40 cellular contexts compared by ENCODE assay signal in the genomic region with DNA sequence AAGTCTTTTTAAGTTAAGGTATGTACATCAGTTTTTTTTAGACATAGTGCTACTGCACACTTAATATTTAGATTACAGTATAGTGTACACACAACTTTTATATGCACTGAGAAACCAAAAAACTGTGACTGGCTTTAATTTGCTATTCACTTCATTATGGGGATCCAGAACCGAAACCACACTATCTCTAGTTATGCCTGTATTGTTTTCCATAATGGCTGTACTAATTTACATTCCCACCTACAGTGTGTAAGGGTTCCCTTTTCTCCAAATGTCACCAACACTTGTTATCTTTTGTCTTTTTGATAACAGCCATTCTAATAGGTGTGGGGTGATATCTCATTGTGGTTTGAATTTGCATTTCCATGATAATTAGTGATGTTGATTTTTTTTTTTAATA.
"Had no signal": no experiment of that assay in that cellular context is flagged by ENCODE, and none has a peak within 500 bp of the region (broad histone marks: within the 10 kb centered on the region; RNA-seq: fewer than 3 reads in every experiment).

No MANE protein-coding gene starts in this region.

- H3K9me3 Mint-ChIP-seq: activated naive CD4-positive, alpha-beta T cell treated with anti-CD3 and anti-CD28 coated beads for 36 hours; activated naive CD4-positive, alpha-beta T cell treated with anti-CD3 and anti-CD28 coated beads, Interleukin-2, amount 10 ng/mL, durations not matched to agents 7 days and 5 days; activated naive CD4-positive, alpha-beta T cell treated with anti-CD3 and anti-CD28 coated beads, Interleukin-2, amount 50 U/mL, for 24 hours; activated naive CD4-positive, alpha-beta T cell treated with anti-CD3 and anti-CD28 coated beads, Interleukin-2, amount 50 U/mL, for 72 hours; activated naive CD8-positive, alpha-beta T cell treated with anti-CD3 and anti-CD28 coated beads for 36 hours; activated naive CD8-positive, alpha-beta T cell treated with anti-CD3 and anti-CD28 coated beads, Interleukin-2, amount 10 ng/mL, durations not matched to agents 7 days and 5 days; activated naive CD8-positive, alpha-beta T cell treated with anti-CD3 and anti-CD28 coated beads, Interleukin-2, amount 50 U/mL, for 24 hours; activated T-cell treated with anti-CD3 and anti-CD28 coated beads, Interleukin-2, amount 50 U/mL, for 24 hours; activated T-cell treated with anti-CD3 and anti-CD28 coated beads, Interleukin-2, amount 50 U/mL, for 4 hours; activated T-cell treated with anti-CD3 and anti-CD28 coated beads, Interleukin-2, amount 50 U/mL, for 72 hours; activated T-helper 1 cell treated with anti-CD3 and anti-CD28 coated beads, Interleukin-12 subunit alpha, Interleukin-12 subunit beta, Interleukin-2, Interleukin-4 antibody, amounts not matched to agents 30 ng/mL and 10 ng/mL and 1 ng/mL, durations not matched to agents 14 hours and 24 hours and 36 hours; activated T-helper 17 cell treated with anti-CD3 and anti-CD28 coated beads, Interleukin-2, amount 50 U/mL, for 72 hours; activated T-helper 2 cell treated with anti-CD3 and anti-CD28 coated beads, Interferon-gamma antibody, Interleukin-2, Interleukin-4, amounts not matched to agents 10 μg/mL and 5 μg/mL and 100 μg/mL, durations not matched to agents 14 hours and 24 hours and 36 hours; central memory CD8-positive, alpha-beta T cell had no signal

- H3K36me3 Mint-ChIP-seq: activated naive CD4-positive, alpha-beta T cell treated with anti-CD3 and anti-CD28 coated beads, Interleukin-2, amount 10 ng/mL, durations not matched to agents 7 days and 5 days; activated naive CD4-positive, alpha-beta T cell treated with anti-CD3 and anti-CD28 coated beads, Interleukin-2, amount 50 U/mL, for 24 hours; activated naive CD4-positive, alpha-beta T cell treated with anti-CD3 and anti-CD28 coated beads, Interleukin-2, amount 50 U/mL, for 72 hours; activated naive CD8-positive, alpha-beta T cell; activated naive CD8-positive, alpha-beta T cell treated with anti-CD3 and anti-CD28 coated beads for 36 hours; activated naive CD8-positive, alpha-beta T cell treated with anti-CD3 and anti-CD28 coated beads, Interleukin-2, amount 10 ng/mL, durations not matched to agents 7 days and 5 days had no signal

- H3K4me3 ChIP-seq: adrenal gland, ascending aorta, body of pancreas, breast epithelium, cardiac muscle cell had no signal

- H3K36me3 ChIP-seq: adrenal gland, ascending aorta, brain microvascular endothelial cell, breast epithelium, cardiac muscle cell had no signal

- H3K4me3 Mint-ChIP-seq: activated naive CD4-positive, alpha-beta T cell treated with anti-CD3 and anti-CD28 coated beads for 36 hours; activated naive CD4-positive, alpha-beta T cell treated with anti-CD3 and anti-CD28 coated beads, Interleukin-2, amount 10 ng/mL, durations not matched to agents 7 days and 5 days; activated naive CD4-positive, alpha-beta T cell treated with anti-CD3 and anti-CD28 coated beads, Interleukin-2, amount 50 U/mL, for 24 hours; activated naive CD8-positive, alpha-beta T cell; activated naive CD8-positive, alpha-beta T cell treated with anti-CD3 and anti-CD28 coated beads for 36 hours; activated naive CD8-positive, alpha-beta T cell treated with anti-CD3 and anti-CD28 coated beads, Interleukin-2, amount 10 ng/mL, durations not matched to agents 7 days and 5 days; activated naive CD8-positive, alpha-beta T cell treated with anti-CD3 and anti-CD28 coated beads, Interleukin-2, amount 50 U/mL, for 24 hours; activated T-cell treated with anti-CD3 and anti-CD28 coated beads, Interleukin-2, amount 50 U/mL, for 24 hours; activated T-cell treated with anti-CD3 and anti-CD28 coated beads, Interleukin-2, amount 50 U/mL, for 4 hours; activated T-cell treated with anti-CD3 and anti-CD28 coated beads, Interleukin-2, amount 50 U/mL, for 72 hours; activated T-helper 1 cell treated with anti-CD3 and anti-CD28 coated beads, Interleukin-12 subunit alpha, Interleukin-12 subunit beta, Interleukin-2, Interleukin-4 antibody, amounts not matched to agents 30 ng/mL and 10 ng/mL and 1 ng/mL, durations not matched to agents 14 hours and 24 hours and 36 hours; activated T-helper 17 cell treated with anti-CD3 and anti-CD28 coated beads, Interleukin-2, amount 50 U/mL, for 72 hours; brain; central memory CD8-positive, alpha-beta T cell had no signal

- H3K27me3 Mint-ChIP-seq: brain had no signal

- ATAC-seq: activated naive CD4-positive, alpha-beta T cell treated with anti-CD3 and anti-CD28 coated beads, Interleukin-2, amount 50 U/mL, for 72 hours; activated naive CD8-positive, alpha-beta T cell treated with anti-CD3 and anti-CD28 coated beads, Interleukin-2, amount 50 U/mL, for 24 hours; activated T-cell treated with anti-CD3 and anti-CD28 coated beads, Interleukin-2, amount 50 U/mL, for 4 hours; activated T-cell treated with anti-CD3 and anti-CD28 coated beads, Interleukin-2, amount 50 U/mL, for 72 hours; activated T-helper 17 cell treated with anti-CD3 and anti-CD28 coated beads, Interleukin-2, amount 50 U/mL, for 72 hours; body of pancreas had no signal

- H3K4me1 ChIP-seq: adrenal gland, ascending aorta, body of pancreas, breast epithelium had no signal

- DNase-seq: activated effector memory CD4-positive, alpha-beta T cell treated with anti-CD3 and anti-CD28 coated beads, Interleukin-2, amount 50 U/mL, for 16 hours; activated effector memory CD4-positive, alpha-beta T cell treated with Interleukin-2 at 50 U/mL for 16 hours; activated gamma-delta T cell; activated gamma-delta T cell treated with Interleukin-2 at 50 U/mL for 16 hours; activated naive CD4-positive, alpha-beta T cell; activated naive CD4-positive, alpha-beta T cell treated with anti-CD3 and anti-CD28 coated beads for 36 hours; activated naive CD4-positive, alpha-beta T cell treated with anti-CD3 and anti-CD28 coated beads, Interleukin-2, amount 10 ng/mL, durations not matched to agents 7 days and 5 days; activated naive CD4-positive, alpha-beta T cell treated with anti-CD3 and anti-CD28 coated beads, Interleukin-2, amount 50 U/mL, for 16 hours; activated naive CD4-positive, alpha-beta T cell treated with Interleukin-2 at 50 U/mL for 16 hours; activated naive CD8-positive, alpha-beta T cell treated with anti-CD3 and anti-CD28 coated beads for 36 hours; activated naive CD8-positive, alpha-beta T cell treated with anti-CD3 and anti-CD28 coated beads, Interleukin-2, amount 10 ng/mL, durations not matched to agents 7 days and 5 days; activated naive CD8-positive, alpha-beta T cell treated with anti-CD3 and anti-CD28 coated beads, Interleukin-2, amount 50 U/mL, for 24 hours; activated T-cell treated with anti-CD3 and anti-CD28 coated beads, Interleukin-2, amount 50 U/mL, for 1 hour; activated T-cell treated with anti-CD3 and anti-CD28 coated beads, Interleukin-2, amount 50 U/mL, for 24 hours; activated T-cell treated with anti-CD3 and anti-CD28 coated beads, Interleukin-2, amount 50 U/mL, for 4 hours; activated T-cell treated with anti-CD3 and anti-CD28 coated beads, Interleukin-2, amount 50 U/mL, for 48 hours; activated T-cell treated with anti-CD3 and anti-CD28 coated beads, Interleukin-2, amount 50 U/mL, for 72 hours; adrenal gland; amniotic stem cell; amygdala; anterior cingulate cortex; aorta; body of pancreas; brain microvascular endothelial cell; caudate nucleus; central memory CD4-positive, alpha-beta T cell; cerebellar nuclear complex had no signal

- H3K27ac Mint-ChIP-seq: activated naive CD4-positive, alpha-beta T cell treated with anti-CD3 and anti-CD28 coated beads for 36 hours; activated naive CD4-positive, alpha-beta T cell treated with anti-CD3 and anti-CD28 coated beads, Interleukin-2, amount 10 ng/mL, durations not matched to agents 7 days and 5 days; activated naive CD4-positive, alpha-beta T cell treated with anti-CD3 and anti-CD28 coated beads, Interleukin-2, amount 50 U/mL, for 24 hours; activated naive CD4-positive, alpha-beta T cell treated with anti-CD3 and anti-CD28 coated beads, Interleukin-2, amount 50 U/mL, for 72 hours; activated naive CD8-positive, alpha-beta T cell; activated naive CD8-positive, alpha-beta T cell treated with anti-CD3 and anti-CD28 coated beads for 36 hours; activated naive CD8-positive, alpha-beta T cell treated with anti-CD3 and anti-CD28 coated beads, Interleukin-2, amount 10 ng/mL, durations not matched to agents 7 days and 5 days; activated naive CD8-positive, alpha-beta T cell treated with anti-CD3 and anti-CD28 coated beads, Interleukin-2, amount 50 U/mL, for 24 hours; activated T-cell treated with anti-CD3 and anti-CD28 coated beads, Interleukin-2, amount 50 U/mL, for 24 hours; activated T-cell treated with anti-CD3 and anti-CD28 coated beads, Interleukin-2, amount 50 U/mL, for 72 hours; activated T-helper 1 cell treated with anti-CD3 and anti-CD28 coated beads, Interleukin-12 subunit alpha, Interleukin-12 subunit beta, Interleukin-2, Interleukin-4 antibody, amounts not matched to agents 30 ng/mL and 10 ng/mL and 1 ng/mL, durations not matched to agents 14 hours and 24 hours and 36 hours; activated T-helper 17 cell treated with anti-CD3 and anti-CD28 coated beads, Interleukin-2, amount 50 U/mL, for 72 hours; activated T-helper 2 cell treated with anti-CD3 and anti-CD28 coated beads, Interferon-gamma antibody, Interleukin-2, Interleukin-4, amounts not matched to agents 10 μg/mL and 5 μg/mL and 100 μg/mL, durations not matched to agents 14 hours and 24 hours and 36 hours; brain had no signal

- H3K4me1 Mint-ChIP-seq: activated naive CD4-positive, alpha-beta T cell treated with anti-CD3 and anti-CD28 coated beads, Interleukin-2, amount 50 U/mL, for 24 hours; activated T-helper 17 cell treated with anti-CD3 and anti-CD28 coated beads, Interleukin-2, amount 50 U/mL, for 72 hours; central memory CD8-positive, alpha-beta T cell had no signal

- H3K27ac ChIP-seq: adrenal gland, ascending aorta, body of pancreas, brain microvascular endothelial cell, breast epithelium, cardiac muscle cell had no signal

- FAIRE-seq: astrocyte, bronchial epithelial cell had no signal

- H3K27me3 ChIP-seq: adrenal gland, ascending aorta, body of pancreas, brain microvascular endothelial cell, breast epithelium, cardiac muscle cell had no signal

- H3K9me3 ChIP-seq: adrenal gland, ascending aorta, body of pancreas, breast epithelium had no signal
